Comparison of ENCODE assay signal across 8 cellular contexts in genomic region chr9:70260007-70260443, GRCh38.
DNase-seq lines count a peak whose midpoint lies in the region; ATAC-seq and TF ChIP-seq lines count a peak whose summit lies in the region.

No MANE protein-coding gene starts in this region.

- TF ChIP-seq CTCF in AG09309 (IDR thresholded peaks at IDR 0.05; ENCODE audit: control insufficient read depth, insufficient read depth, low read depth, low read length, missing control alignments) = no peak
- no peak for TF ChIP-seq CTCF in KMS-11 (conservative IDR thresholded peaks at IDR 0.05; ENCODE audit: low read depth, low read length)
- TF ChIP-seq CTCF in choroid plexus epithelial cell (conservative IDR thresholded peaks at IDR 0.05; ENCODE audit: low read depth, low read length) = no peak

- no peaks in the 10 kb centered on the region; the same call in 1 of the 2 replicates for H4K20me1 ChIP-seq in KMS-11 (ENCODE audit: insufficient read depth)

- H3K4me3 ChIP-seq in AG09309 (ENCODE audit: control insufficient read depth, low read depth, low read length) (peak overlapping the region; percentile 78), KMS-11 (IDR thresholded peaks at IDR 0.05; ENCODE audit: insufficient read depth, low read depth, low read length) (no peak overlapping the region), choroid plexus epithelial cell (ENCODE audit: low read depth, low read length) (peak overlapping the region; percentile 87), muscle layer of duodenum (ENCODE audit: low read depth in 1 of 2, low read length in 2 of 2) (peak overlapping the region; percentile 85 to 99)

- peak overlapping the region; percentile 77 for H3K4me2 ChIP-seq in KMS-11

- H3K27me3 ChIP-seq in KMS-11 (ENCODE audit: insufficient read depth, low read depth) (no peaks in the 10 kb centered on the region), muscle layer of duodenum (ENCODE audit: low read depth, low read length) (no peaks in the 10 kb centered on the region)

- no peak overlapping the region for H2AFZ ChIP-seq in KMS-11 (ENCODE audit: low read depth)

- H3K27ac ChIP-seq in KMS-11 = no peak overlapping the region
- no peak overlapping the region for H3K27ac ChIP-seq in muscle layer of duodenum (ENCODE audit: low read length)

- no peaks in the 10 kb centered on the region for H3K9me3 ChIP-seq in muscle layer of duodenum (ENCODE audit: control insufficient read depth in 1 of 2, low read length in 2 of 2)

- peaks cover 4% of the 10 kb centered on the region; the same call in 1 of the 2 replicates for H3K36me3 ChIP-seq in KMS-11 (ENCODE audit: insufficient read depth)
- peaks cover 13 to 24% of the 10 kb centered on the region in 2 donors for H3K36me3 ChIP-seq in muscle layer of duodenum (ENCODE audit: control insufficient read depth in 1 of 2, insufficient read depth in 2 of 2, low read length in 2 of 2)

- peaks cover 26% of the 10 kb centered on the region for H3K4me1 ChIP-seq in KMS-11 (ENCODE audit: low read depth, poor library complexity, severe bottlenecking)
- peaks cover 27 to 40% of the 10 kb centered on the region in 2 donors for H3K4me1 ChIP-seq in muscle layer of duodenum (ENCODE audit: control insufficient read depth in 1 of 2, insufficient read depth in 2 of 2, low read length in 2 of 2)

- DNase-seq in AG09309 (ENCODE audit: low read depth) (no peak), choroid plexus epithelial cell (ENCODE audit: low read depth) (no peak), HUDEP-2 (lab: John Stamatoyannopoulos, UW; ENCODE audit: unreplicated experiment in 76 of 76) (no peak), MV-4-11 (lab: John Stamatoyannopoulos, UW) (no peak)

- ATAC-seq in GM21825 (IDR thresholded peaks at IDR 0.05; ENCODE audit: unreplicated experiment) (no peak), GM21737 (IDR thresholded peaks at IDR 0.05; ENCODE audit: unreplicated experiment) (no peak)

- peaks cover 55% of the 10 kb centered on the region for H3K79me2 ChIP-seq in KMS-11 (ENCODE audit: insufficient read depth, low read depth)

- peak overlapping the region; percentile 95; the same call in 1 of the 2 replicates for H3K9ac ChIP-seq in KMS-11
